In the genomic region with DNA sequence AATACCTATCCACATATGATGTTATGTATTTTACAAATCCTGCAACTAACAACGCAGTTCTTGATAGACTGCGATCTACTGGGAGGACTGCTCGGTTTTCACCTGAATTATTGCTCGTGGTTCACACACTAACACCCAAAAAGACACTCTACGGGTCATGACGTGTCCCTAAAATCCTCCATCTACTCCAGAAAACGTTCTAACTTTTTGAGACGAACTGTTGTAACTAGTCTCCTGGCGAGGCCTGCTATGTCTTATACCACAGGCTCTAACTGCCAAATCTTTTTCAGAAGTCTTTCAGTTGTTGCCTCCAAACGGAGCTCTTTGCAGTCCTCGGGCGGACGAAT, we compare ENCODE assay signal across 8 cellular contexts.
DNase-seq lines count a peak whose midpoint lies in the region; ATAC-seq, FAIRE-seq and TF ChIP-seq lines count a peak whose summit lies in the region.

No MANE protein-coding gene starts in this region.

- CTCF ChIA-PET in K562 (lab: Yijun Ruan, JAX; ENCODE audit: low intra/inter-chr PET ratio), result interaction anchor here (0.7 kb wide), 1 partner anchor 20 kb away, joined by 3 read pairs; no protein-coding TSS in a partner anchor

- H3K9me3 ChIP-seq in heart right ventricle, result no peaks in the 10 kb centered on the region
- no peaks in the 10 kb centered on the region for H3K9me3 ChIP-seq in K562 (replicated peaks; ENCODE audit: control insufficient read depth, insufficient read depth, low read depth, low read length)
- no peaks in the 10 kb centered on the region for H3K9me3 ChIP-seq in mesenchymal stem cell (ENCODE audit: control insufficient read depth, low read length)
- no peaks in the 10 kb centered on the region for H3K9me3 ChIP-seq in aorta (ENCODE audit: control insufficient read depth, low read length)

- H2AFZ ChIP-seq in K562 (ENCODE audit: low read depth, low read length) (peak overlapping the region; percentile 79), mesenchymal stem cell (ENCODE audit: low read depth, low read length) (no peak overlapping the region)

- H3K36me3 ChIP-seq in heart right ventricle (peaks cover 0 to 18% (median 0%) of the 10 kb centered on the region in 9 donors), K562 (ENCODE audit: control insufficient read depth, insufficient read depth, low read length) (peaks cover 3% of the 10 kb centered on the region; the same call in 1 of the 3 replicates), mesenchymal stem cell (ENCODE audit: control insufficient read depth in 1 of 2, insufficient read depth in 2 of 2, low read depth in 1 of 2, low read length in 2 of 2) (peaks cover 2 to 17% of the 10 kb centered on the region in 2 experiments), aorta (ENCODE audit: control insufficient read depth in 1 of 2, insufficient read depth in 2 of 2, low read length in 1 of 2) (no peaks in the 10 kb centered on the region)

- no peak overlapping the region for H2BK15ac ChIP-seq in mesenchymal stem cell (ENCODE audit: low read depth, poor library complexity, severe bottlenecking)

- POLR2A ChIA-PET in K562 (lab: Yijun Ruan, JAX), result interaction anchor here (0.6 to 2.1 kb wide), 10 partner anchors 13 to 333 kb away, joined by 3 to 5 read pairs (median 4); a partner anchor contains a TSS

- intact Hi-C loops in heart right ventricle (cut with DNase I) (loop anchor here in 7 of 10 donors (2.0 to 10.0 kb wide), 6 partner anchors 36 to 571 kb away; a partner anchor contains a TSS), Right ventricle myocardium superior (cut with DNase I) (no loop called here), K562 (cut with micrococcal nuclease) (no loop called here), aorta (cut with DNase I) (loop anchor here in 1 of 2 donors (2.0 kb wide), 1 partner anchor 39 kb away; no protein-coding TSS in a partner anchor)

- 4 to 6% methylated on average over 13 of the region's 13 CpGs for WGBS in heart right ventricle, 2 donors
- WGBS in K562 (ENCODE audit: insufficient coverage, low coverage, missing lambda C conversion rate), result 1% methylated on average over 9 of the region's 13 CpGs
- 7% methylated on average over 13 of the region's 13 CpGs for WGBS in mesenchymal stem cell
- WGBS in aorta, 2 donors, result 3% methylated on average over 13 of the region's 13 CpGs

- H3K9ac ChIP-seq in K562 (ENCODE audit: insufficient read depth in 1 of 2, low read depth in 2 of 2, low read length in 2 of 2) (peak overlapping the region; percentile 86 to 90), mesenchymal stem cell (ENCODE audit: low read length) (peak overlapping the region; percentile 98)

- peak overlapping the region in 1 of 2 experiments; percentile 70 for H3K14ac ChIP-seq in mesenchymal stem cell (ENCODE audit: low read length in 2 of 2)

- no peak overlapping the region for H4K8ac ChIP-seq in mesenchymal stem cell (ENCODE audit: low read length)

- no peak for TF ChIP-seq RAD21 in K562 (CRISPR knock-in tag; conservative IDR thresholded peaks at IDR 0.05 in 1 of 2, IDR thresholded peaks at IDR 0.05 in 1 of 2)

- H3K4me2 ChIP-seq in K562 (ENCODE audit: insufficient read depth, low read length) (peak overlapping the region; percentile 89), mesenchymal stem cell (ENCODE audit: low read length, poor library complexity, severe bottlenecking) (peak overlapping the region; percentile 83)

- H3K4me3 ChIP-seq in heart right ventricle (peak overlapping the region; percentile 51 to 98 (median 94)), K562 (peak overlapping the region; percentile 87), mesenchymal stem cell (ENCODE audit: insufficient read depth in 1 of 2, low read depth in 1 of 2, low read length in 2 of 2) (peak overlapping the region; percentile 85 to 98), aorta (ENCODE audit: low read length in 2 of 2) (peak overlapping the region; percentile 48 to 65)

- H3K4ac ChIP-seq in mesenchymal stem cell (ENCODE audit: low read depth in 1 of 2, low read length in 2 of 2), result peak overlapping the region; percentile 59 to 88

- H3K79me2 ChIP-seq in K562 (ENCODE audit: control insufficient read depth, insufficient read depth, low read length), result peaks cover 56% of the 10 kb centered on the region

- peak overlapping the region; percentile 31 to 90 for H3K18ac ChIP-seq in mesenchymal stem cell (ENCODE audit: low read depth in 1 of 2, low read length in 2 of 2)

- no peak for FAIRE-seq in K562 (lab: Jason Lieb, UNC)

- no peak for TF ChIP-seq CTCF in heart right ventricle (IDR thresholded peaks at IDR 0.05)
- TF ChIP-seq CTCF in K562 (IDR thresholded peaks at IDR 0.05 in 2 of 3, conservative IDR thresholded peaks at IDR 0.05 in 1 of 3; ENCODE audit: insufficient read depth in 2 of 3, low read depth in 1 of 3, low read length in 3 of 3), result no peak

- H3K4me1 ChIP-seq in heart right ventricle, result peaks cover 2 to 73% (median 56%) of the 10 kb centered on the region in 9 donors
- peaks cover 27 to 35% of the 10 kb centered on the region in 2 experiments; a peak in 4 of 5 replicates for H3K4me1 ChIP-seq in K562 (replicated peaks in 1 of 2; ENCODE audit: control insufficient read depth in 2 of 2, insufficient read depth in 2 of 2, low read length in 2 of 2)
- peaks cover 22% of the 10 kb centered on the region for H3K4me1 ChIP-seq in mesenchymal stem cell (ENCODE audit: control insufficient read depth, insufficient read depth, low read depth, low read length)
- no peaks in the 10 kb centered on the region for H3K4me1 ChIP-seq in aorta (ENCODE audit: control insufficient read depth in 1 of 2, insufficient read depth in 2 of 2, low read length in 2 of 2)

- peaks cover 0 to 9% (median 0%) of the 10 kb centered on the region in 7 donors for H3K27me3 ChIP-seq in heart right ventricle
- H3K27me3 ChIP-seq in K562 (ENCODE audit: control insufficient read depth in 2 of 2, insufficient read depth in 2 of 2, low read length in 2 of 2), result no peaks in the 10 kb centered on the region
- H3K27me3 ChIP-seq in mesenchymal stem cell (ENCODE audit: control insufficient read depth in 1 of 2, insufficient read depth in 1 of 2, low read length in 2 of 2), result peaks cover 0 to 21% of the 10 kb centered on the region in 2 experiments
- no peaks in the 10 kb centered on the region for H3K27me3 ChIP-seq in aorta (ENCODE audit: control insufficient read depth in 1 of 2, insufficient read depth in 2 of 2, low read length in 1 of 2)

- H3K27ac ChIP-seq in heart right ventricle (peak overlapping the region; percentile 94 to 100 (median 100)), K562 (ENCODE audit: extremely low read depth, low read depth, low read length) (peak overlapping the region; percentile 90), mesenchymal stem cell (ENCODE audit: low read length, poor library complexity, severe bottlenecking) (peak overlapping the region; percentile 82), aorta (ENCODE audit: low read depth in 1 of 2, low read length in 2 of 2) (peak overlapping the region; percentile 94 to 99)

- no peak for TF ChIP-seq POLR2A in K562 (conservative IDR thresholded peaks at IDR 0.05)

- no peaks in the 10 kb centered on the region for H4K20me1 ChIP-seq in K562 (replicated peaks; ENCODE audit: control insufficient read depth, insufficient read depth, low read length)

- in situ Hi-C loops in K562 (cut with MboI), result no loop called here

- no peak overlapping the region for H2BK120ac ChIP-seq in mesenchymal stem cell (ENCODE audit: low read depth, low read length)

- peak overlapping the region in 1 of 2 experiments; percentile 45 for H2BK12ac ChIP-seq in mesenchymal stem cell (ENCODE audit: low read length in 2 of 2)

- DNase-seq in heart right ventricle (no peak), Right ventricle myocardium superior (no peak), K562 (ENCODE audit: extremely low read depth in 1 of 4, low spot score in 3 of 4) (no peak), mesenchymal stem cell (no peak), aorta (no peak), LoVo (ENCODE audit: low spot score) (no peak), hypothalamus (lab: John Stamatoyannopoulos, UW) (no peak)

- no peak overlapping the region for H2AK5ac ChIP-seq in mesenchymal stem cell (ENCODE audit: low read length, severe bottlenecking)

- H3K9me1 ChIP-seq in K562 (ENCODE audit: control insufficient read depth, insufficient read depth, low read length), result no peaks in the 10 kb centered on the region

- no peak overlapping the region for H2BK5ac ChIP-seq in mesenchymal stem cell (ENCODE audit: low read depth, low read length, poor library complexity, severe bottlenecking)

- peaks cover 11% of the 10 kb centered on the region for H3K79me1 ChIP-seq in mesenchymal stem cell (replicated peaks; ENCODE audit: low read length, poor library complexity, severe bottlenecking)

- TF ChIP-seq EP300 in K562 (IDR thresholded peaks at IDR 0.05; ENCODE audit: low read length), result no peak

- no peak for ATAC-seq in heart right ventricle
- no peak for ATAC-seq in Right ventricle myocardium superior (ENCODE audit: poor library complexity)
- ATAC-seq in K562, result no peak; the same call in 2 of the 3 replicates
- no peak for ATAC-seq in aorta (ENCODE audit: low FRiP score)
- ATAC-seq in GM18907 (IDR thresholded peaks at IDR 0.05; ENCODE audit: unreplicated experiment), result no peak

- H3K23ac ChIP-seq in mesenchymal stem cell (ENCODE audit: low read length in 2 of 2), result peak overlapping the region in 1 of 2 experiments; percentile 42

- H4K91ac ChIP-seq in mesenchymal stem cell (ENCODE audit: low read length), result no peak overlapping the region

- BruUV-seq in K562 (replicated peaks; lab: Mats Ljungman, UMichigan), result no TSS peak

Comparison
In these comparisons a context has a peak if more than half of its experiments do, and no peak if none do; other contexts are left out.
1. intact Hi-C loops: an anchor here in heart right ventricle (2.0 to 10.0 kb wide); none called in Right ventricle myocardium superior and K562.